Comparison of ENCODE assay signal across 12 cellular contexts in genomic region chr17:13599808-13600398, GRCh38. TPM values are rescaled to one million over a fixed set of nuclear protein-coding genes. Genes with fewer than 3 reads are reported as not detected.
A peak's percentile ranks its signal among the peaks of the same experiment; 100 is the strongest.
DNase-seq lines count a peak whose midpoint lies in the region; ATAC-seq and TF ChIP-seq lines count a peak whose summit lies in the region.
"Had no signal": no experiment of that assay in that cellular context is flagged by ENCODE, and none has a peak within 500 bp of the region (broad histone marks: within the 10 kb centered on the region; RNA-seq: fewer than 3 reads in every experiment).

No MANE protein-coding gene starts in this region.

- 45 to 60% (median 58%) methylated on average over 4 of the region's 4 CpGs for WGBS in ovary, 3 donors
- WGBS in upper lobe of left lung, 2 donors = 47 to 49% methylated on average over 4 of the region's 4 CpGs

- peak overlapping the region; percentile 39 for H3K27ac ChIP-seq in RWPE2 (ENCODE audit: poor library complexity, severe bottlenecking)
- peak overlapping the region; percentile 31 to 65 for H3K27ac ChIP-seq in ovary
- H3K27ac ChIP-seq in upper lobe of left lung = no peak overlapping the region

- peak; percentile 36 for DNase-seq in ELR (ENCODE audit: low read depth)
- DNase-seq in RWPE2 (ENCODE audit: low spot score) = no peak
- DNase-seq in fibroblast of mammary gland (ENCODE audit: low read depth) = no peak
- no peak for DNase-seq in ovary
- no peak for DNase-seq in upper lobe of left lung
- no peak for DNase-seq in SKM-1 (lab: John Stamatoyannopoulos, UW; ENCODE audit: unreplicated experiment)
- no peak for DNase-seq in hippocampal formation (lab: John Stamatoyannopoulos, UW)
- no peak for DNase-seq in GDM1 (lab: John Stamatoyannopoulos, UW)
- DNase-seq: activated CD4-positive, alpha-beta T cell treated with anti-CD3 and anti-CD28 coated beads for 1 hour; NCI-H1694 treated with DMSO at 0.1 percent for 48 hours; occipital lobe had no signal

- H3K27me3 ChIP-seq in RWPE2 (ENCODE audit: insufficient read depth, poor library complexity, severe bottlenecking) (no peaks in the 10 kb centered on the region), ovary (no peaks in the 10 kb centered on the region), upper lobe of left lung (peaks cover 0 to 25% (median 11%) of the 10 kb centered on the region in 4 donors)

- H3K36me3 ChIP-seq in RWPE2 (ENCODE audit: low read depth) = peaks cover 9% of the 10 kb centered on the region; the same call in 1 of the 2 replicates
- no peaks in the 10 kb centered on the region for H3K36me3 ChIP-seq in ovary
- no peaks in the 10 kb centered on the region for H3K36me3 ChIP-seq in upper lobe of left lung

- TF ChIP-seq EP300 in ovary (IDR thresholded peaks at IDR 0.05) (no peak), upper lobe of left lung (IDR thresholded peaks at IDR 0.05) (no peak)

- H3K4me1 ChIP-seq in RWPE2 (ENCODE audit: insufficient read depth, poor library complexity, severe bottlenecking) (peaks cover 13% of the 10 kb centered on the region), ovary (ENCODE audit: insufficient read depth) (no peaks in the 10 kb centered on the region), upper lobe of left lung (peaks cover 0 to 22% (median 18%) of the 10 kb centered on the region in 4 donors)

- intact Hi-C loops in ovary (cut with DNase I) = loop anchor here in 3 of 4 donors (5.0 to 10.0 kb wide), 4 partner anchors 205 to 705 kb away; partner anchors contain the start of gene HS3ST3B1 (in 2 of the 3)

- ATAC-seq in RWPE2 (ENCODE audit: low read depth) (no peak), upper lobe of left lung (ENCODE audit: low FRiP score in 2 of 2) (no peak)
- ATAC-seq: Panc1 had no signal

- no peaks in the 10 kb centered on the region for H3K9me3 ChIP-seq in RWPE2 (ENCODE audit: severe bottlenecking)
- H3K9me3 ChIP-seq in ovary = no peaks in the 10 kb centered on the region
- H3K9me3 ChIP-seq in upper lobe of left lung = no peaks in the 10 kb centered on the region

- TF ChIP-seq POLR2A in ovary (IDR thresholded peaks at IDR 0.05) = no peak
- no peak for TF ChIP-seq POLR2A in upper lobe of left lung (IDR thresholded peaks at IDR 0.05)

- peak overlapping the region; percentile 71 for H3K4me3 ChIP-seq in RWPE2 (ENCODE audit: severe bottlenecking)
- H3K4me3 ChIP-seq in fibroblast of mammary gland (ENCODE audit: control insufficient read depth, low read depth, low read length) = peak overlapping the region; percentile 90
- peak overlapping the region; percentile 42 for H3K4me3 ChIP-seq in ovary
- H3K4me3 ChIP-seq in upper lobe of left lung = peak overlapping the region in 2 of 4 donors; percentile 33 to 50

- no peak for TF ChIP-seq CTCF in RWPE2 (IDR thresholded peaks at IDR 0.05; ENCODE audit: poor library complexity, severe bottlenecking)
- TF ChIP-seq CTCF in fibroblast of mammary gland (conservative IDR thresholded peaks at IDR 0.05; ENCODE audit: control insufficient read depth, insufficient read depth, low read depth, low read length) = no peak
- no peak for TF ChIP-seq CTCF in ovary (IDR thresholded peaks at IDR 0.05)
- TF ChIP-seq CTCF in upper lobe of left lung (IDR thresholded peaks at IDR 0.05) = no peak

RNA-seq across cellular contexts. Expression of gene HS3ST3A1, which starts 1.8 kb away (rescaled TPM):
- 10 to 100 TPM in 5 of 7 donors, 1 to 10 TPM in 2; 4.1 to 41.4 (median 11.0) TPM for total RNA-seq in ovary
- 1 to 10 TPM; 2.2 to 7.1 TPM for polyA plus RNA-seq in ovary
- 10 to 100 TPM in 1 of 6 donors, 1 to 10 TPM in 5; 1.3 to 10.5 (median 2.2) TPM for total RNA-seq in upper lobe of left lung

Comparison
In these comparisons a context has a peak if more than half of its experiments do, and no peak if none do; other contexts are left out.
1. H3K27ac ChIP-seq: peak in RWPE2 (single experiment) and ovary (2 of 2); none in upper lobe of left lung (0 of 4).